In genomic region chr16:82169861-82170845, GRCh38 we compare ENCODE assay signal across 7 cellular contexts.
DNase-seq lines count a peak whose midpoint lies in the region; ATAC-seq and TF ChIP-seq lines count a peak whose summit lies in the region.

TSS of gene MPHOSPH6 (minus strand) at chr16:82170224. CDS start at chr16:82170175, 49 bp downstream.

- ATAC-seq in GM18505 (IDR thresholded peaks at IDR 0.05; ENCODE audit: unreplicated experiment) = peak; percentile 97
- peak; percentile 97 for ATAC-seq in HG02885 (IDR thresholded peaks at IDR 0.05; ENCODE audit: poor library complexity, unreplicated experiment)

- peak within 1 kb of the TSS; percentile 65 for H3K4me3 ChIP-seq in retinal pigment epithelial cell (ENCODE audit: low read length)

- DNase-seq in NCI-H2029 (lab: John Stamatoyannopoulos, UW) (peak; percentile 58), T1000 (lab: John Stamatoyannopoulos, UW) (peak; percentile 78), astrocyte of the hippocampus (ENCODE audit: low read depth, low spot score) (peak; percentile 98), hippocampal formation (lab: John Stamatoyannopoulos, UW) (peak; percentile 71 to 83), retinal pigment epithelial cell (ENCODE audit: low read depth) (peak; percentile 64)

- no peak for TF ChIP-seq CTCF in retinal pigment epithelial cell (conservative IDR thresholded peaks at IDR 0.05; ENCODE audit: low read depth, low read length)

- TF ChIP-seq POLR2A in GM18505 (IDR thresholded peaks at IDR 0.05; ENCODE audit: borderline replicate concordance, extremely low read depth, insufficient read depth, insufficient read length) = peak; percentile 81

Comparison
In these comparisons a context has a peak if more than half of its experiments do, and no peak if none do; other contexts are left out.
1. Peak in every context shown above with its lines: DNase-seq, ATAC-seq and H3K4me3 ChIP-seq.